In genomic region chr5:134026521-134027202, GRCh38 we compare ENCODE assay signal across 8 cellular contexts. TPM values are rescaled to one million over a fixed set of nuclear protein-coding genes. Genes with fewer than 3 reads are reported as not detected.
A peak's percentile ranks its signal among the peaks of the same experiment; 100 is the strongest.
DNase-seq lines count a peak whose midpoint lies in the region; ATAC-seq, FAIRE-seq and TF ChIP-seq lines count a peak whose summit lies in the region.

No MANE protein-coding gene starts in this region.

- H3K36me3 ChIP-seq in GM12878 (ENCODE audit: control insufficient read depth in 2 of 2, insufficient read depth in 2 of 2, low read length in 1 of 2): no peaks in the 10 kb centered on the region
- H3K36me3 ChIP-seq in tibial nerve: no peaks in the 10 kb centered on the region

- no TSS peak for BruUV-seq in GM12878 (replicated peaks; lab: Mats Ljungman, UMichigan)

- TF ChIP-seq CTCF in GM12878 (IDR thresholded peaks at IDR 0.05 in 2 of 3, conservative IDR thresholded peaks at IDR 0.05 in 1 of 3; ENCODE audit: control insufficient read depth in 2 of 3, extremely low read depth in 1 of 3, insufficient read depth in 1 of 3, low read depth in 3 of 3, low read length in 3 of 3) (peak; percentile 76 to 79 (median 78)), tibial nerve (IDR thresholded peaks at IDR 0.05) (peak in 3 of 5 experiments; percentile 15 to 41 (median 20))

- intact Hi-C loops in GM12878 (cut with micrococcal nuclease; ENCODE audit: unreplicated experiment) (no loop called here), left colon (cut with DNase I, micrococcal nuclease) (no loop called here)

- H3K27me3 ChIP-seq in GM12878 (replicated peaks in 1 of 2; ENCODE audit: control insufficient read depth in 2 of 2, insufficient read depth in 2 of 2, low read length in 1 of 2) (no peaks in the 10 kb centered on the region; a peak in 2 of 4 replicates), tibial nerve (no peaks in the 10 kb centered on the region)

- in situ Hi-C loops in GM12878 (cut with MboI): loop anchor here (5.0 kb wide), 1 partner anchor 261 kb away; no protein-coding TSS in a partner anchor

- RAD21 ChIA-PET in GM12878 (lab: Charles Lee; ENCODE audit: unreplicated experiment): interaction anchor here (0.9 to 2.9 kb wide), 8 partner anchors 8 to 157 kb away, joined by 3 to 16 read pairs (median 4); partner anchors contain the start of gene VDAC1

- CTCF ChIA-PET in GM12878 (lab: Yijun Ruan, JAX): interaction anchor here (0.6 to 3.8 kb wide), 22 partner anchors 9 to 265 kb away, joined by 3 to 43 read pairs (median 4); no protein-coding TSS in a partner anchor

- TF ChIP-seq RAD21 in GM12878 (IDR thresholded peaks at IDR 0.05; ENCODE audit: insufficient read depth, low read depth, low read length): peak; percentile 72

- no peak overlapping the region for H3K4me2 ChIP-seq in GM12878 (ENCODE audit: control insufficient read depth, insufficient read depth)

- peak; percentile 46 for DNase-seq in DMS 273 treated with DMSO at 0.1 percent for 48 hours (lab: John Stamatoyannopoulos, UW)
- DNase-seq in NCI-H1092 (lab: John Stamatoyannopoulos, UW): peak; percentile 18
- DNase-seq in SW480 (ENCODE audit: low spot score): peak; percentile 89
- no peak for DNase-seq in GM12878 (ENCODE audit: low read depth, low spot score)
- peak; percentile 64 to 71 for DNase-seq in left colon
- no peak for DNase-seq in tibial nerve (ENCODE audit: low spot score in 2 of 2)

- H3K79me2 ChIP-seq in GM12878 (ENCODE audit: control insufficient read depth, insufficient read depth, low read length): no peaks in the 10 kb centered on the region

- no peaks in the 10 kb centered on the region for H3K9me3 ChIP-seq in GM12878 (replicated peaks; ENCODE audit: control insufficient read depth, insufficient read depth, low read length)
- no peaks in the 10 kb centered on the region for H3K9me3 ChIP-seq in tibial nerve

- TF ChIP-seq EP300 in GM12878 (IDR thresholded peaks at IDR 0.05; ENCODE audit: borderline replicate concordance in 1 of 2, control insufficient read depth in 1 of 2, low read depth in 2 of 2, low read length in 2 of 2) (no peak), tibial nerve (IDR thresholded peaks at IDR 0.05) (no peak)

- H3K4me3 ChIP-seq in GM12878 (no peak overlapping the region), tibial nerve (no peak overlapping the region)

- SMC1A ChIA-PET in GM12878 (lab: Charles Lee; ENCODE audit: uncharacterized antibody, unreplicated experiment): interaction anchor here (0.6 to 2.9 kb wide), 9 partner anchors 11 to 264 kb away, joined by 3 to 16 read pairs (median 3); no protein-coding TSS in a partner anchor

- H3K4me1 ChIP-seq in GM12878 (ENCODE audit: control insufficient read depth, insufficient read depth, low read length) (peaks cover 17% of the 10 kb centered on the region), tibial nerve (no peaks in the 10 kb centered on the region)

- no peak overlapping the region for H2AFZ ChIP-seq in GM12878 (ENCODE audit: control insufficient read depth, low read depth, low read length)

- no peak overlapping the region for H3K9ac ChIP-seq in GM12878 (ENCODE audit: control insufficient read depth, insufficient read depth, low read length)

- POLR2A ChIA-PET in GM12878 (lab: Charles Lee): interaction anchor here (0.6 to 1.0 kb wide), 8 partner anchors 9 to 129 kb away, joined by 3 to 6 read pairs (median 3); no protein-coding TSS in a partner anchor

- H3K27ac ChIP-seq in GM12878 (ENCODE audit: control insufficient read depth, insufficient read depth): no peak overlapping the region
- H3K27ac ChIP-seq in tibial nerve: no peak overlapping the region

- peak; percentile 75 for FAIRE-seq in GM12878 (lab: Jason Lieb, UNC)

- H4K20me1 ChIP-seq in GM12878 (ENCODE audit: control insufficient read depth, insufficient read depth): no peaks in the 10 kb centered on the region

- WGBS in GM12878 (ENCODE audit: insufficient coverage, insufficient replicate concordance, low lambda C conversion rate, missing lambda C conversion rate): 40% methylated on average over 4 of the region's 4 CpGs
- 54 to 64% methylated on average over 3 to 4 of the region's 4 CpGs for WGBS in tibial nerve, 2 donors

- peak; percentile 78 for ATAC-seq in GM21529 (IDR thresholded peaks at IDR 0.05; ENCODE audit: unreplicated experiment)
- peak; percentile 95 for ATAC-seq in GM12878
- peak; percentile 87 for ATAC-seq in left colon
- no peak for ATAC-seq in GM19395 (IDR thresholded peaks at IDR 0.05; ENCODE audit: unreplicated experiment)

- no peak for TF ChIP-seq POLR2A in GM12878 (IDR thresholded peaks at IDR 0.05; ENCODE audit: low read depth, low read length)
- TF ChIP-seq POLR2A in tibial nerve (IDR thresholded peaks at IDR 0.05): no peak

TF ChIP-seq in GM12878, 131 proteins besides CTCF, POLR2A, EP300 and RAD21 (continues in another document):
- TF ChIP-seq ZNF384 (IDR thresholded peaks at IDR 0.05; ENCODE audit: borderline replicate concordance, low read depth, low read length): no peak
- TF ChIP-seq TCF3 (IDR thresholded peaks at IDR 0.05; ENCODE audit: borderline replicate concordance, insufficient read depth, low read depth, low read length): peak; percentile 72; the same call in 1 of the 2 replicates
- no peak for TF ChIP-seq ZNF592 (IDR thresholded peaks at IDR 0.05)
- no peak for TF ChIP-seq STAT1 (conservative IDR thresholded peaks at IDR 0.05)
- TF ChIP-seq ZNF217 (IDR thresholded peaks at IDR 0.05): no peak
- no peak for TF ChIP-seq CHD1 (IDR thresholded peaks at IDR 0.05; ENCODE audit: low read depth, low read length)
- no peak for TF ChIP-seq NR2C1 (IDR thresholded peaks at IDR 0.05)

RNA-seq across cellular contexts. Expression of gene VDAC1, which starts 21.9 kb away (rescaled TPM):
- 106 and 109 TPM in 2 replicates for total RNA-seq in GM12878 (2013; cell fraction: nucleolus; rRNA removed)
- total RNA-seq in GM12878 (2014; rRNA removed) (314 and 372 TPM in 2 replicates), GM12878 (2014; rRNA removed; fragmentation: Illumina TruSeq; extraction: Trizol) (420 and 440 TPM in 2 replicates), GM12878 (2021) (323 and 329 TPM in 2 replicates), left colon (100 to 1,000 TPM; 229 to 263 TPM), tibial nerve (100 to 1,000 TPM in 1 of 4 donors, 10 to 100 TPM in 3; 64.7 to 103 (median 71.9) TPM)
- polyA plus RNA-seq in GM12878 (2011; ENCODE audit: low read depth): 226 TPM
- polyA plus RNA-seq in GM12878 (2011; rRNA removed) (245 and 246 TPM in 2 replicates), GM12878 (2014; fragmentation: Illumina TruSeq; extraction: Trizol) (448 and 558 TPM in 2 replicates), GM12878 (2014; fragmentation: Nextera tagmentation; extraction: Ambion mirVana) (100 to 1,000 TPM; 276 to 376 TPM), GM12878 (2014; rRNA removed) (260 and 293 TPM in 2 replicates), GM12878 (2016; fragmentation: Nextera tagmentation; extraction: Ambion mirVana) (100 to 1,000 TPM; 464 to 488 TPM)
- polyA plus RNA-seq in GM12878 (2011; cell fraction: cytosol; rRNA removed): 168 and 223 TPM in 2 replicates
- 155 and 189 TPM in 2 replicates for polyA plus RNA-seq in GM12878 (2011; cell fraction: nucleus; rRNA removed)
- 300 and 373 TPM in 2 replicates for polyA plus RNA-seq in GM12878 (2012)
- polyA minus RNA-seq in GM12878 (2011; rRNA and poly(A)+ RNA removed): 127 and 259 TPM in 2 replicates
- 100.0 and 136 TPM in 2 replicates for polyA minus RNA-seq in GM12878 (2011; cell fraction: cytosol; rRNA and poly(A)+ RNA removed)
- polyA minus RNA-seq in GM12878 (2011; cell fraction: nucleus; rRNA and poly(A)+ RNA removed): 40.5 and 61.9 TPM in 2 replicates

RNA-seq across cellular contexts. Expression of gene C5orf15, which starts 58.2 kb away (rescaled TPM):
- total RNA-seq in GM12878 (2013; cell fraction: nucleolus; rRNA removed): 43.0 and 51.0 TPM in 2 replicates
- total RNA-seq in GM12878 (2014; rRNA removed) (39.9 and 49.0 TPM in 2 replicates), GM12878 (2014; rRNA removed; fragmentation: Illumina TruSeq; extraction: Trizol) (44.0 and 45.3 TPM in 2 replicates), GM12878 (2021) (21.7 and 24.1 TPM in 2 replicates), left colon (10 to 100 TPM; 29.3 to 30.6 TPM), tibial nerve (10 to 100 TPM; 27.6 to 34.3 (median 32.9) TPM)
- polyA plus RNA-seq in GM12878 (2011; ENCODE audit: low read depth): 17.7 TPM
- polyA plus RNA-seq in GM12878 (2011; rRNA removed) (69.6 and 90.5 TPM in 2 replicates), GM12878 (2014; fragmentation: Illumina TruSeq; extraction: Trizol) (57.6 and 71.1 TPM in 2 replicates), GM12878 (2014; fragmentation: Nextera tagmentation; extraction: Ambion mirVana) (10 to 100 TPM; 36.3 to 42.2 TPM), GM12878 (2014; rRNA removed) (42.0 and 48.0 TPM in 2 replicates), GM12878 (2016; fragmentation: Nextera tagmentation; extraction: Ambion mirVana) (10 to 100 TPM; 62.3 to 63.8 TPM)
- 35.7 and 39.3 TPM in 2 replicates for polyA plus RNA-seq in GM12878 (2011; cell fraction: cytosol; rRNA removed)
- polyA plus RNA-seq in GM12878 (2011; cell fraction: nucleus; rRNA removed): 15.7 and 20.4 TPM in 2 replicates
- polyA plus RNA-seq in GM12878 (2012): 26.2 and 37.7 TPM in 2 replicates
- 39.1 and 40.6 TPM in 2 replicates for polyA minus RNA-seq in GM12878 (2011; rRNA and poly(A)+ RNA removed)
- polyA minus RNA-seq in GM12878 (2011; cell fraction: cytosol; rRNA and poly(A)+ RNA removed): 12.8 and 18.4 TPM in 2 replicates
- 4.6 and 5.1 TPM in 2 replicates for polyA minus RNA-seq in GM12878 (2011; cell fraction: nucleus; rRNA and poly(A)+ RNA removed)

Comparison
In these comparisons a context has a peak if more than half of its experiments do, and no peak if none do; other contexts are left out.
1. DNase-seq: peak in DMS 273 treated with DMSO at 0.1 percent for 48 hours (single experiment), NCI-H1092 (single experiment), SW480 (single experiment) and left colon (2 of 2); none in GM12878 (single experiment) and tibial nerve (0 of 2).